20 cellular contexts compared by ENCODE assay signal in the genomic region with DNA sequence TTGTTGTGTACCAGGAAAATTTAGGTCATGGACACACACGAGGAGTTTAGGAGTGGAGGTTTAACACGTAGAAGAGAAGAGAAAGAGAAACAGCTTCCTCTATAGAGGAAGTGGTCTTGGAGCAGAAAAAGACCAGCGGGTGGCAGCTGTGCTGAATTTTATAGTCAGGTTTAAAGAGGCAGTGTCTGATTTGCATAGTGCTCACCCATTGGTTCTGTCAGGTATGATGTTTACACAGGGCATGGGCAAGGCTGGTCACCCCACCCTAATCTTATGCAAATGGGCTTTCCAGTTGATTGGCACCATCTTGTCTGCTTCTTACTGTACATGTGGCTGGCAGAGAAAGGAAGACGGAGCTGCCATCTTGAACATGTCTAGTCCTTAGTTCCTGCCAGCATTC.
DNase-seq lines count a peak whose midpoint lies in the region; ATAC-seq, FAIRE-seq and TF ChIP-seq lines count a peak whose summit lies in the region.
"Had no signal": no experiment of that assay in that cellular context is flagged by ENCODE, and none has a peak within 500 bp of the region (broad histone marks: within the 10 kb centered on the region; RNA-seq: fewer than 3 reads in every experiment).

No MANE protein-coding gene starts in this region.

- no peak for FAIRE-seq in GM12892 (lab: Jason Lieb, UNC)
- FAIRE-seq: A549 had no signal

- H3K27ac Mint-ChIP-seq in memory B cell = no peak overlapping the region
- no peak overlapping the region for H3K27ac Mint-ChIP-seq in T-helper 17 cell
- H3K27ac Mint-ChIP-seq: activated naive CD4-positive, alpha-beta T cell treated with anti-CD3 and anti-CD28 coated beads, Interleukin-2, amount 50 U/mL, for 72 hours had no signal

- peak; percentile 86 for ATAC-seq in memory B cell (ENCODE audit: low read depth)
- ATAC-seq in T-helper 17 cell = no peak
- ATAC-seq: A549; activated naive CD4-positive, alpha-beta T cell treated with anti-CD3 and anti-CD28 coated beads, Interleukin-2, amount 50 U/mL, for 72 hours; esophagus mucosa; gastrocnemius medialis had no signal

- peaks cover 12% of the 10 kb centered on the region for H3K9me3 Mint-ChIP-seq in memory B cell

- H3K4me1 Mint-ChIP-seq in memory B cell = peaks cover 3% of the 10 kb centered on the region
- H3K4me1 Mint-ChIP-seq in T-helper 17 cell = no peaks in the 10 kb centered on the region

- H3K4me3 Mint-ChIP-seq in memory B cell (no peak overlapping the region), T-helper 17 cell (no peak overlapping the region)

- H3K27me3 Mint-ChIP-seq in memory B cell = peaks cover 5% of the 10 kb centered on the region
- H3K27me3 Mint-ChIP-seq in T-helper 17 cell = peaks cover 15% of the 10 kb centered on the region

- H3K9me3 ChIP-seq in T-helper 17 cell (ENCODE audit: control insufficient read depth, low read length, poor library complexity, severe bottlenecking) = no peaks in the 10 kb centered on the region
- H3K9me3 ChIP-seq: A549, gastrocnemius medialis, sigmoid colon, testis had no signal

- peaks cover 1% of the 10 kb centered on the region for H3K36me3 Mint-ChIP-seq in memory B cell
- H3K36me3 Mint-ChIP-seq in T-helper 17 cell (ENCODE audit: low read depth) = no peaks in the 10 kb centered on the region
- H3K36me3 Mint-ChIP-seq: activated naive CD4-positive, alpha-beta T cell treated with anti-CD3 and anti-CD28 coated beads, Interleukin-2, amount 50 U/mL, for 72 hours had no signal

- DNase-seq in NCI-H748 (lab: John Stamatoyannopoulos, UW; ENCODE audit: unreplicated experiment) (peak; percentile 24), NCI-H748 treated with DMSO at 0.1 percent for 48 hours (lab: John Stamatoyannopoulos, UW) (no peak), M059J (ENCODE audit: low read depth) (peak; percentile 39), OCI-M1 (lab: John Stamatoyannopoulos, UW) (peak; percentile 31), memory B cell (ENCODE audit: low spot score in 2 of 2) (no peak), T-helper 17 cell (no peak), GM12892 (ENCODE audit: insufficient read length) (no peak)
- no peak for DNase-seq in activated CD4-positive, CD25-positive, alpha-beta regulatory T cell (lab: John Stamatoyannopoulos, UW)
- DNase-seq: activated CD4-positive, alpha-beta T cell treated with anti-CD3 and anti-CD28 coated beads for 1 hour; Calu3; cerebellar nuclear complex; gastrocnemius medialis; mesenchymal stem cell; NCI-H2029; sigmoid colon; T1000; testis had no signal

- no peak for TF ChIP-seq POLR2A in GM12892 (IDR thresholded peaks at IDR 0.05; ENCODE audit: low read depth, low read length)

Comparison
In these comparisons a context has a peak if more than half of its experiments do, and no peak if none do; other contexts are left out.
1. DNase-seq: peak in NCI-H748 (single experiment), M059J (single experiment) and OCI-M1 (single experiment); none in NCI-H748 treated with DMSO at 0.1 percent for 48 hours (single experiment), memory B cell (0 of 2), T-helper 17 cell (0 of 3), activated CD4-positive, CD25-positive, alpha-beta regulatory T cell (0 of 4) and GM12892 (single experiment).